Comparison of ENCODE assay signal across 8 cellular contexts in genomic region chr3:136751259-136752045, GRCh38. TPM values are rescaled to one million over a fixed set of nuclear protein-coding genes. Genes with fewer than 3 reads are reported as not detected.
DNase-seq lines count a peak whose midpoint lies in the region; ATAC-seq, FAIRE-seq and TF ChIP-seq lines count a peak whose summit lies in the region.

No MANE protein-coding gene starts in this region.

- no peaks in the 10 kb centered on the region; a peak in 1 of 5 replicates for H3K36me3 ChIP-seq in HepG2 (replicated peaks in 1 of 2; ENCODE audit: control insufficient read depth in 1 of 2, insufficient read depth in 2 of 2, low read length in 2 of 2)

- WGBS in HepG2 (ENCODE audit: low lambda C conversion rate) = 0% methylated on average over 7 of the region's 77 CpGs

- in situ Hi-C loops in HepG2 (cut with HindIII; ENCODE audit: extremely low pct_ligation_motif_present, low pct_unique_long_range_greater_than_20kb) = loop anchor here (10.0 kb wide), 2 partner anchors 357 to 677 kb away; no protein-coding TSS in a partner anchor

- peak overlapping the region; percentile 84 for H3K9ac ChIP-seq in HepG2 (ENCODE audit: insufficient read depth, low read depth, low read length)

- TF ChIP-seq POLR2A in HepG2 (IDR thresholded peaks at IDR 0.05; ENCODE audit: insufficient read depth in 1 of 2, low read depth in 2 of 2, low read length in 2 of 2) = peak; percentile 51 to 77; a peak in 3 of 4 replicates

- intact Hi-C loops in HepG2 (cut with micrococcal nuclease; ENCODE audit: unreplicated experiment) = loop anchor here (1.0 to 10.0 kb wide), 6 partner anchors 111 to 557 kb away; partner anchors contain the start of genes MSL2 and NCK1

- H3K79me2 ChIP-seq in HepG2 (ENCODE audit: insufficient read depth, low read length) = peaks cover 47% of the 10 kb centered on the region

- peak; percentile 53 for FAIRE-seq in HepG2 (lab: Jason Lieb, UNC)

- no TSS peak for BruUV-seq in HepG2 (replicated peaks; lab: Mats Ljungman, UMichigan)

- H3K4me2 ChIP-seq in HepG2 (ENCODE audit: low read depth, low read length) = peak overlapping the region; percentile 80

- no peak for TF ChIP-seq RAD21 in HepG2 (CRISPR knock-in tag; IDR thresholded peaks at IDR 0.05)

- TF ChIP-seq EP300 in HepG2 (IDR thresholded peaks at IDR 0.05; ENCODE audit: low read depth in 2 of 2, low read length in 2 of 2) (no peak), HepG2 (CRISPR knock-in tag; IDR thresholded peaks at IDR 0.05; ENCODE audit: borderline replicate concordance) (no peak)

- peak overlapping the region; percentile 67 to 74 (median 68) for H3K4me3 ChIP-seq in HepG2 (replicated peaks in 1 of 3; ENCODE audit: insufficient read depth in 1 of 3, low read depth in 2 of 3, low read length in 3 of 3)

- no peaks in the 10 kb centered on the region for H3K27me3 ChIP-seq in HepG2 (ENCODE audit: control insufficient read depth in 1 of 2, insufficient read depth in 2 of 2, low read length in 2 of 2)

- no peak overlapping the region for H2AFZ ChIP-seq in HepG2 (ENCODE audit: low read length)

- H3K4me1 ChIP-seq in HepG2 (ENCODE audit: insufficient read depth, low read length) = peaks cover 31% of the 10 kb centered on the region

- peak; percentile 8 for ATAC-seq in GM18502 (IDR thresholded peaks at IDR 0.05; ENCODE audit: poor library complexity, unreplicated experiment)
- ATAC-seq in HG03135 (IDR thresholded peaks at IDR 0.05; ENCODE audit: unreplicated experiment) = peak; percentile 13
- peak; percentile 40 for ATAC-seq in HepG2

- peak overlapping the region; percentile 94 for H3K27ac ChIP-seq in HepG2 (ENCODE audit: extremely low read length, insufficient read depth, low read length)

- CTCF ChIA-PET in HepG2 (lab: Yijun Ruan, JAX; ENCODE audit: low intra/inter-chr PET ratio, low total read pairs) = interaction anchor here (0.9 to 2.2 kb wide), 5 partner anchors 17 to 680 kb away, joined by 3 to 11 read pairs (median 8); no protein-coding TSS in a partner anchor

- DNase-seq in NCI-H526 treated with DMSO at 0.1 percent for 48 hours (lab: John Stamatoyannopoulos, UW) (peak; percentile 83), dedifferentiated amniotic fluid mesenchymal stem cell (ENCODE audit: extremely low spot score) (peak; percentile 51), HepG2 (ENCODE audit: low spot score) (peak; percentile 82), cortex of kidney (lab: John Stamatoyannopoulos, UW) (no peak)
- DNase-seq in activated CD4-positive, alpha-beta T cell treated with anti-CD3 and anti-CD28 coated beads, Interleukin-2, amount 50 U/mL, for 24 hours (ENCODE audit: low read depth in 1 of 2, low spot score in 1 of 2) = peak; percentile 38 to 41
- peak; percentile 64 for DNase-seq in stimulated activated CD4-positive, alpha-beta T cell treated with anti-CD3 and anti-CD28 coated beads, Interleukin-4, amount 100 ng/mL, for 1 hour

- POLR2A ChIA-PET in HepG2 (lab: Yijun Ruan, JAX) = interaction anchor here (0.8 to 3.6 kb wide), 26 partner anchors 7 to 676 kb away, joined by 3 to 41 read pairs (median 5); partner anchors contain the start of genes MSL2, NCK1, PCCB and SLC35G2

- H3K9me3 ChIP-seq in HepG2 (ENCODE audit: low read length) = no peaks in the 10 kb centered on the region

- no peak for TF ChIP-seq CTCF in HepG2 (CRISPR knock-in tag; IDR thresholded peaks at IDR 0.05)

- no peaks in the 10 kb centered on the region for H4K20me1 ChIP-seq in HepG2 (ENCODE audit: insufficient read depth, low read length)

TF ChIP-seq in HepG2, 621 proteins besides CTCF, POLR2A, EP300 and RAD21 (continues in another document):
- TF ChIP-seq ZNF18 (CRISPR knock-in tag; IDR thresholded peaks at IDR 0.05; ENCODE audit: insufficient replicate concordance) = no peak
- no peak for TF ChIP-seq ARID5B (CRISPR knock-in tag; IDR thresholded peaks at IDR 0.05)

RNA-seq across cellular contexts. Expression of gene STAG1, which starts 0.7 kb away (rescaled TPM):
- 25.9 and 37.8 TPM in 2 replicates for total RNA-seq in HepG2 (2016; rRNA removed; fragmentation: Illumina TruSeq; extraction: Trizol)
- total RNA-seq in HepG2 (2016; cell fraction: cytosol; rRNA removed; fragmentation: Illumina TruSeq; extraction: Trizol; ENCODE audit: low read depth) = 12.4 and 13.3 TPM in 2 replicates
- total RNA-seq in HepG2 (2016; cell fraction: insoluble cytoplasmic fraction; rRNA removed; fragmentation: Illumina TruSeq; extraction: Trizol) = 27.2 and 38.3 TPM in 2 replicates
- total RNA-seq in HepG2 (2016; cell fraction: membrane; rRNA removed; fragmentation: Illumina TruSeq; extraction: Trizol) = 13.0 and 13.7 TPM in 2 replicates
- total RNA-seq in HepG2 (2016; cell fraction: nucleus; rRNA removed; fragmentation: Illumina TruSeq; extraction: Trizol) = 45.3 and 46.5 TPM in 2 replicates
- 5.8 and 6.2 TPM in 2 replicates for polyA plus RNA-seq in HepG2 (2011; rRNA removed)
- polyA plus RNA-seq in HepG2 (2011; cell fraction: cytosol; rRNA removed) = 2.4 and 4.3 TPM in 2 replicates
- polyA plus RNA-seq in HepG2 (2011; cell fraction: nucleus; rRNA removed) = 2.8 and 4.2 TPM in 2 replicates
- 7.8 and 8.7 TPM in 2 replicates for polyA plus RNA-seq in HepG2 (2012)
- 1.00 and 1.1 TPM in 2 replicates for polyA plus RNA-seq in HepG2 (2016; cell fraction: cytosol; fragmentation: Illumina TruSeq; extraction: Trizol; ENCODE audit: low read depth)
- 19.1 and 21.9 TPM in 2 replicates for polyA plus RNA-seq in HepG2 (2016; cell fraction: insoluble cytoplasmic fraction; fragmentation: Illumina TruSeq; extraction: Trizol; ENCODE audit: low read depth)
- polyA plus RNA-seq in HepG2 (2016; cell fraction: membrane; fragmentation: Illumina TruSeq; extraction: Trizol; ENCODE audit: low read depth) = 2.9 and 3.1 TPM in 2 replicates
- polyA plus RNA-seq in HepG2 (2016; cell fraction: nucleus; fragmentation: Illumina TruSeq; extraction: Trizol; ENCODE audit: insufficient read depth, low read depth) = 16.1 and 16.2 TPM in 2 replicates
- polyA minus RNA-seq in HepG2 (2011; rRNA and poly(A)+ RNA removed; ENCODE audit: low replicate concordance) = 5.2 and 17.2 TPM in 2 replicates
- polyA minus RNA-seq in HepG2 (2011; cell fraction: cytosol; rRNA and poly(A)+ RNA removed) = 9.1 and 13.0 TPM in 2 replicates
- 44.2 and 44.3 TPM in 2 replicates for polyA minus RNA-seq in HepG2 (2011; cell fraction: nucleus; rRNA and poly(A)+ RNA removed)
